9 cellular contexts compared by ENCODE assay signal in genomic region chr5:111685969-111686368, GRCh38.
DNase-seq lines count a peak whose midpoint lies in the region; ATAC-seq and TF ChIP-seq lines count a peak whose summit lies in the region.
"Had no signal": no experiment of that assay in that cellular context is flagged by ENCODE, and none has a peak within 500 bp of the region (broad histone marks: within the 10 kb centered on the region; RNA-seq: fewer than 3 reads in every experiment).

No MANE protein-coding gene starts in this region.

- H3K4me1 ChIP-seq in SK-N-SH (ENCODE audit: control insufficient read depth in 1 of 2, insufficient read depth in 2 of 2, low read depth in 1 of 2, low read length in 1 of 2) = peaks cover 10 to 14% of the 10 kb centered on the region in 2 experiments
- peaks cover under 1 to 11% (median 9%) of the 10 kb centered on the region in 3 donors for H3K4me1 ChIP-seq in gastroesophageal sphincter

- H3K36me3 Mint-ChIP-seq in type B pancreatic cell = no peaks in the 10 kb centered on the region

- no peaks in the 10 kb centered on the region for H3K36me3 ChIP-seq in SK-N-SH (replicated peaks in 1 of 2; ENCODE audit: control insufficient read depth in 1 of 2, insufficient read depth in 2 of 2, low read length in 1 of 2)
- H3K36me3 ChIP-seq in WERI-Rb-1 = no peaks in the 10 kb centered on the region
- H3K36me3 ChIP-seq in gastroesophageal sphincter = no peaks in the 10 kb centered on the region

- no peaks in the 10 kb centered on the region for H3K9me3 Mint-ChIP-seq in type B pancreatic cell

- peaks cover 8% of the 10 kb centered on the region for H3F3A ChIP-seq in SK-N-SH (replicated peaks; ENCODE audit: insufficient read depth)

- ATAC-seq in SK-N-SH treated with all-trans-retinoic acid at 6 μM for 48 hours = no peak
- ATAC-seq in HG03571 (IDR thresholded peaks at IDR 0.05; ENCODE audit: unreplicated experiment) = peak; percentile 58
- no peak for ATAC-seq in HG02884 (IDR thresholded peaks at IDR 0.05; ENCODE audit: unreplicated experiment)
- ATAC-seq in gastroesophageal sphincter = no peak

- H3K9me2 ChIP-seq in SK-N-SH = no peaks in the 10 kb centered on the region

- CTCF ChIA-PET in SK-N-SH (lab: Yijun Ruan, JAX) = interaction anchor here (1.1 to 1.2 kb wide), 2 partner anchors 10 to 460 kb away, joined by 3 read pairs; no protein-coding TSS in a partner anchor

- H3K4me3 Mint-ChIP-seq in type B pancreatic cell = no peak overlapping the region

- H3K9me3 ChIP-seq in SK-N-SH = no peaks in the 10 kb centered on the region
- no peaks in the 10 kb centered on the region for H3K9me3 ChIP-seq in WERI-Rb-1 (ENCODE audit: severe bottlenecking)
- H3K9me3 ChIP-seq in gastroesophageal sphincter = no peaks in the 10 kb centered on the region

- TF ChIP-seq RAD21 in SK-N-SH (IDR thresholded peaks at IDR 0.05; ENCODE audit: low read length) = peak; percentile 33

- TF ChIP-seq POLR2A in gastroesophageal sphincter (IDR thresholded peaks at IDR 0.05) = no peak

- peaks cover 14% of the 10 kb centered on the region for H3K4me1 Mint-ChIP-seq in type B pancreatic cell (ENCODE audit: unreplicated experiment)

- no peaks in the 10 kb centered on the region for H3K27me3 Mint-ChIP-seq in type B pancreatic cell

- H3K27me3 ChIP-seq in SK-N-SH (ENCODE audit: insufficient read depth) (no peaks in the 10 kb centered on the region), WERI-Rb-1 (ENCODE audit: insufficient read depth, low read depth, severe bottlenecking) (no peaks in the 10 kb centered on the region), gastroesophageal sphincter (no peaks in the 10 kb centered on the region)

- H2AFZ ChIP-seq in SK-N-SH (ENCODE audit: low read depth) = no peak overlapping the region

- POLR2A ChIA-PET in SK-N-SH (lab: Yijun Ruan, JAX) = no interaction called here

- H3K27ac Mint-ChIP-seq in type B pancreatic cell = no peak overlapping the region

- H3K4me2 ChIP-seq in SK-N-SH = no peak overlapping the region

- no peaks in the 10 kb centered on the region for H4K20me1 ChIP-seq in SK-N-SH (ENCODE audit: insufficient read depth)

- TF ChIP-seq EP300 in SK-N-SH (IDR thresholded peaks at IDR 0.05; ENCODE audit: borderline replicate concordance in 1 of 2, low read depth in 1 of 2, low read length in 1 of 2) (no peak), gastroesophageal sphincter (IDR thresholded peaks at IDR 0.05) (no peak)

- WGBS in SK-N-SH (ENCODE audit: low lambda C conversion rate) = 96% methylated on average over 3 of the region's 3 CpGs
- 95 to 100% methylated on average over 3 of the region's 3 CpGs for WGBS in gastroesophageal sphincter (ENCODE audit: low coverage in 1 of 2), 2 donors

- H3K9ac ChIP-seq in SK-N-SH = no peak overlapping the region

- H3K27ac ChIP-seq in SK-N-SH (ENCODE audit: low read depth in 2 of 2, low read length in 1 of 2) (no peak overlapping the region), WERI-Rb-1 (no peak overlapping the region), gastroesophageal sphincter (no peak overlapping the region)

- H3K79me2 ChIP-seq in SK-N-SH (ENCODE audit: insufficient read depth) = no peaks in the 10 kb centered on the region

- DNase-seq in SK-N-SH = no peak
- peak; percentile 40 for DNase-seq in WERI-Rb-1
- DNase-seq in type B pancreatic cell (ENCODE audit: extremely low spot score, unreplicated experiment) = no peak
- no peak for DNase-seq in NCI-H187 treated with DMSO at 0.1 percent for 48 hours (lab: John Stamatoyannopoulos, UW)
- DNase-seq: KG1 had no signal

- H3K4me3 ChIP-seq in SK-N-SH (ENCODE audit: low read depth in 2 of 2, low read length in 1 of 2) (no peak overlapping the region), WERI-Rb-1 (ENCODE audit: low read depth, low read length) (no peak overlapping the region), gastroesophageal sphincter (no peak overlapping the region)

- TF ChIP-seq CTCF in SK-N-SH (IDR thresholded peaks at IDR 0.05) (no peak), WERI-Rb-1 (IDR thresholded peaks at IDR 0.05; ENCODE audit: low read depth, low read length) (peak; percentile 67), type B pancreatic cell (conservative IDR thresholded peaks at IDR 0.05) (peak; percentile 26), gastroesophageal sphincter (IDR thresholded peaks at IDR 0.05) (no peak)

TF ChIP-seq in SK-N-SH, 30 proteins besides CTCF, POLR2A, EP300 and RAD21 (continues in another document):
- TF ChIP-seq NFIC (IDR thresholded peaks at IDR 0.05; ENCODE audit: borderline replicate concordance) = no peak
- no peak for TF ChIP-seq YY1 (IDR thresholded peaks at IDR 0.05; ENCODE audit: low read depth)
- TF ChIP-seq MXI1 (IDR thresholded peaks at IDR 0.05; ENCODE audit: low read depth, low read length) = no peak
- TF ChIP-seq, protein P1, sequence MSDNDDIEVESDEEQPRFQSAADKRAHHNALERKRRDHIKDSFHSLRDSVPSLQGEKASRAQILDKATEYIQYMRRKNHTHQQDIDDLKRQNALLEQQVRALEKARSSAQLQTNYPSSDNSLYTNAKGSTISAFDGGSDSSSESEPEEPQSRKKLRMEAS (IDR thresholded peaks at IDR 0.05; ENCODE audit: low read depth) = no peak
- no peak for TF ChIP-seq RCOR1 (IDR thresholded peaks at IDR 0.05; ENCODE audit: low read length)
- no peak for TF ChIP-seq NRF1 (IDR thresholded peaks at IDR 0.05; ENCODE audit: low read depth, low read length)
- no peak for TF ChIP-seq TCF12 (IDR thresholded peaks at IDR 0.05)
- TF ChIP-seq, protein P2, sequence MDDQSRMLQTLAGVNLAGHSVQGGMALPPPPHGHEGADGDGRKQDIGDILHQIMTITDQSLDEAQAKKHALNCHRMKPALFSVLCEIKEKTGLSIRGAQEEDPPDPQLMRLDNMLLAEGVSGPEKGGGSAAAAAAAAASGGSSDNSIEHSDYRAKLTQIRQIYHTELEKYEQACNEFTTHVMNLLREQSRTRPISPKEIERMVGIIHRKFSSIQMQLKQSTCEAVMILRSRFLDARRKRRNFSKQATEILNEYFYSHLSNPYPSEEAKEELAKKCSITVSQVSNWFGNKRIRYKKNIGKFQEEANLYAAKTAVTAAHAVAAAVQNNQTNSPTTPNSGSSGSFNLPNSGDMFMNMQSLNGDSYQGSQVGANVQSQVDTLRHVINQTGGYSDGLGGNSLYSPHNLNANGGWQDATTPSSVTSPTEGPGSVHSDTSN (IDR thresholded peaks at IDR 0.05) = no peak

TF ChIP-seq in SK-N-SH treated with all-trans-retinoic acid at 6 μM for 48 hours, 23 proteins besides CTCF, POLR2A, EP300 and RAD21:
- TF ChIP-seq GLIS3 (CRISPR knock-in tag; IDR thresholded peaks at IDR 0.05) (no peak), PPARA (CRISPR knock-in tag; IDR thresholded peaks at IDR 0.05; ENCODE audit: borderline replicate concordance) (no peak), SNAI2 (CRISPR knock-in tag; IDR thresholded peaks at IDR 0.05) (no peak), PATZ1 (CRISPR knock-in tag; IDR thresholded peaks at IDR 0.05; ENCODE audit: borderline replicate concordance) (no peak), ZFP3 (CRISPR knock-in tag; IDR thresholded peaks at IDR 0.05) (no peak), BACH2 (CRISPR knock-in tag; IDR thresholded peaks at IDR 0.05; ENCODE audit: borderline replicate concordance) (no peak), ARNTL (CRISPR knock-in tag; IDR thresholded peaks at IDR 0.05; ENCODE audit: borderline replicate concordance, low read depth) (no peak), ISL1 (CRISPR knock-in tag; IDR thresholded peaks at IDR 0.05) (no peak), ZNF565 (CRISPR knock-in tag; conservative IDR thresholded peaks at IDR 0.05; ENCODE audit: low read depth) (no peak), ZFP30 (CRISPR knock-in tag; IDR thresholded peaks at IDR 0.05) (no peak), RARB (CRISPR knock-in tag; IDR thresholded peaks at IDR 0.05) (no peak), CSDC2 (CRISPR knock-in tag; IDR thresholded peaks at IDR 0.05) (no peak), ZNF8 (CRISPR knock-in tag; IDR thresholded peaks at IDR 0.05) (no peak), OSR1 (CRISPR knock-in tag; IDR thresholded peaks at IDR 0.05) (no peak)
- TF ChIP-seq, protein P3, sequence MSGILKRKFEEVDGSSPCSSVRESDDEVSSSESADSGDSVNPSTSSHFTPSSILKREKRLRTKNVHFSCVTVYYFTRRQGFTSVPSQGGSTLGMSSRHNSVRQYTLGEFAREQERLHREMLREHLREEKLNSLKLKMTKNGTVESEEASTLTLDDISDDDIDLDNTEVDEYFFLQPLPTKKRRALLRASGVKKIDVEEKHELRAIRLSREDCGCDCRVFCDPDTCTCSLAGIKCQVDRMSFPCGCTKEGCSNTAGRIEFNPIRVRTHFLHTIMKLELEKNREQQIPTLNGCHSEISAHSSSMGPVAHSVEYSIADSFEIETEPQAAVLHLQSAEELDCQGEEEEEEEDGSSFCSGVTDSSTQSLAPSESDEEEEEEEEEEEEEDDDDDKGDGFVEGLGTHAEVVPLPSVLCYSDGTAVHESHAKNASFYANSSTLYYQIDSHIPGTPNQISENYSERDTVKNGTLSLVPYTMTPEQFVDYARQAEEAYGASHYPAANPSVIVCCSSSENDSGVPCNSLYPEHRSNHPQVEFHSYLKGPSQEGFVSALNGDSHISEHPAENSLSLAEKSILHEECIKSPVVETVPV (CRISPR knock-in tag; IDR thresholded peaks at IDR 0.05) = no peak
TF ChIP-seq in SK-N-SH treated with all-trans-retinoic acid at 6 μM for 48 hours: peak in this region for 0.

Comparison
In these comparisons a context has a peak if more than half of its experiments do, and no peak if none do; other contexts are left out.
1. CTCF ChIP-seq: peak in WERI-Rb-1 (single experiment) and type B pancreatic cell (single experiment); none in SK-N-SH (single experiment) and gastroesophageal sphincter (0 of 4).